ENCODE assay signal across 1 cellular context in the genomic region with DNA sequence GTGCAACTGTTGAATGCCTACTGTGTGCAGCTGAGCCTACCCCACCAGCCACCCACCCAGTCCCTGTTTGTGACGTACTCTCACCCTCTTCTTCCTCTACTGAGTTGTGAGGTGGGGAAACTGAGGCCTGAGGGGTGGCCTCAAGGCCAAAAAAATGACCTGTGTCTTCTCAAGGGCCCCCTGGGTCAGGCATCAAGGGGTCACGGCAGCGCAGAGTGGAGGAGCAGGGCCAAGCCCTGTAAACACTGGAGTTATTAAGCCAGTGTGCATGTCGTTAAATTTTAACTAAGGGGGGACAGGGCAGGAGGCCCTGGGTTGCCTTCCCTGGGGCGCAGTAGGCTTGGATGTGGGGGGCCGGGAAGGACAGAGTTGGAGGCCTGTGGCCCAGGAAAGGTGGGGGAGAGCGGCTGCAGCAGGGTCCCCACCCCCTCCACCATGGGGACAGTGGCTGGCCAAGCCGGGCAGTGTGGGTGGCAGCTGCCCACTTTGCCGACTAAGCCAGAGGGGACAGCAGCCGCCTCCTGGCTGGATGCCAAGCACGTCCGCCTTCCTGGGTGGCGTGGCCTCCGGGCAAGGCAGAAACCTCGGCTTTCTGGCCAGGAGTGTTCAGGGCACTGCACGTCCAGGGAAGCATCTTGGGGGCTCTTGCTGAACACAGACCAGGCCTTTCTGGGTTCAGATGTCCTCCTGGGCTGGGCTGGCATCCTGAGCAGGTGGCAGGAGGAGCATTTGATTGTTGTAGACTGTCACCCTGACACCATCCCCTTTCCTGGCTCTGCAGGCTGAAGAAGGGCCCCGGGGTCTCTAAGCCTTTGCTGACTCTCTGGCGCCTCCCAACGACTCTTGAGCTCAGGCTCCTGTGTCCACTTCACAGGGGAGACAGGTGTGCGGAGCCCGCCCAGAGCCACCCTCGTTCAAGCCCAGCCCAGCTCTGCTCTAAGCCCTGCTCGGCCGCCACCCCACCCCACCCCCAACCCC.
TF ChIP-seq lines count a peak whose summit lies in the region.

No MANE protein-coding gene starts in this region.

TF ChIP-seq in HepG2, 621 proteins besides CTCF, POLR2A, EP300 and RAD21 (continued from another document and continues in another):
- no peak for TF ChIP-seq AKNA (CRISPR knock-in tag; IDR thresholded peaks at IDR 0.05; ENCODE audit: borderline replicate concordance)
- TF ChIP-seq KDM5B (CRISPR knock-in tag; IDR thresholded peaks at IDR 0.05; ENCODE audit: borderline replicate concordance), result peak; percentile 50; the same call in 1 of the 2 replicates
- no peak for TF ChIP-seq ZNF232 (CRISPR knock-in tag; IDR thresholded peaks at IDR 0.05; ENCODE audit: borderline replicate concordance)
- TF ChIP-seq ZNF564 (CRISPR knock-in tag; IDR thresholded peaks at IDR 0.05), result no peak
- no peak for TF ChIP-seq TRIM24 (CRISPR knock-in tag; IDR thresholded peaks at IDR 0.05)
- no peak for TF ChIP-seq U2AF1 (optimal IDR thresholded peaks at IDR 0.05; ENCODE audit: low read depth, low read length)
- peak; percentile 70 for TF ChIP-seq TCF7 (IDR thresholded peaks at IDR 0.05; ENCODE audit: low read depth)
- no peak; the same call in 1 of the 2 replicates for TF ChIP-seq ZNF788 (CRISPR knock-in tag; IDR thresholded peaks at IDR 0.05; ENCODE audit: borderline replicate concordance)
- TF ChIP-seq SAFB2 (CRISPR knock-in tag; IDR thresholded peaks at IDR 0.05; ENCODE audit: borderline replicate concordance, low read depth), result 0 out of 2 replicates have a peak, but pooled peaks have one; percentile 37
- no peak for TF ChIP-seq LCORL (IDR thresholded peaks at IDR 0.05)
- TF ChIP-seq LCORL (CRISPR knock-in tag; IDR thresholded peaks at IDR 0.05), result peak; percentile 80
- peak; percentile 72; the same call in 1 of the 2 replicates for TF ChIP-seq PHF21A (CRISPR knock-in tag; IDR thresholded peaks at IDR 0.05)
- peak; percentile 60 for TF ChIP-seq GABPB1 (CRISPR knock-in tag; IDR thresholded peaks at IDR 0.05)
- TF ChIP-seq FOXC1 (CRISPR knock-in tag; IDR thresholded peaks at IDR 0.05; ENCODE audit: borderline replicate concordance), result no peak
- peak; percentile 62; the same call in 1 of the 2 replicates for TF ChIP-seq ZSCAN31 (CRISPR knock-in tag; IDR thresholded peaks at IDR 0.05; ENCODE audit: low read depth)
- peak; percentile 56; the same call in 1 of the 2 replicates for TF ChIP-seq ZNF724P (CRISPR knock-in tag; IDR thresholded peaks at IDR 0.05; ENCODE audit: borderline replicate concordance)
- peak; percentile 74; the same call in 1 of the 2 replicates for TF ChIP-seq PCBP1 (IDR thresholded peaks at IDR 0.05; ENCODE audit: borderline replicate concordance, low read depth, low read length)
- TF ChIP-seq HNF4A (CRISPR knock-in tag; IDR thresholded peaks at IDR 0.05), result peak; percentile 53
- TF ChIP-seq, protein P1, sequence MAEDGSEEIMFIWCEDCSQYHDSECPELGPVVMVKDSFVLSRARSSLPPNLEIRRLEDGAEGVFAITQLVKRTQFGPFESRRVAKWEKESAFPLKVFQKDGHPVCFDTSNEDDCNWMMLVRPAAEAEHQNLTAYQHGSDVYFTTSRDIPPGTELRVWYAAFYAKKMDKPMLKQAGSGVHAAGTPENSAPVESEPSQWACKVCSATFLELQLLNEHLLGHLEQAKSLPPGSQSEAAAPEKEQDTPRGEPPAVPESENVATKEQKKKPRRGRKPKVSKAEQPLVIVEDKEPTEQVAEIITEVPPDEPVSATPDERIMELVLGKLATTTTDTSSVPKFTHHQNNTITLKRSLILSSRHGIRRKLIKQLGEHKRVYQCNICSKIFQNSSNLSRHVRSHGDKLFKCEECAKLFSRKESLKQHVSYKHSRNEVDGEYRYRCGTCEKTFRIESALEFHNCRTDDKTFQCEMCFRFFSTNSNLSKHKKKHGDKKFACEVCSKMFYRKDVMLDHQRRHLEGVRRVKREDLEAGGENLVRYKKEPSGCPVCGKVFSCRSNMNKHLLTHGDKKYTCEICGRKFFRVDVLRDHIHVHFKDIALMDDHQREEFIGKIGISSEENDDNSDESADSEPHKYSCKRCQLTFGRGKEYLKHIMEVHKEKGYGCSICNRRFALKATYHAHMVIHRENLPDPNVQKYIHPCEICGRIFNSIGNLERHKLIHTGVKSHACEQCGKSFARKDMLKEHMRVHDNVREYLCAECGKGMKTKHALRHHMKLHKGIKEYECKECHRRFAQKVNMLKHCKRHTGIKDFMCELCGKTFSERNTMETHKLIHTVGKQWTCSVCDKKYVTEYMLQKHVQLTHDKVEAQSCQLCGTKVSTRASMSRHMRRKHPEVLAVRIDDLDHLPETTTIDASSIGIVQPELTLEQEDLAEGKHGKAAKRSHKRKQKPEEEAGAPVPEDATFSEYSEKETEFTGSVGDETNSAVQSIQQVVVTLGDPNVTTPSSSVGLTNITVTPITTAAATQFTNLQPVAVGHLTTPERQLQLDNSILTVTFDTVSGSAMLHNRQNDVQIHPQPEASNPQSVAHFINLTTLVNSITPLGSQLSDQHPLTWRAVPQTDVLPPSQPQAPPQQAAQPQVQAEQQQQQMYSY (CRISPR knock-in tag; IDR thresholded peaks at IDR 0.05), result peak; percentile 52; the same call in 1 of the 2 replicates
- no peak for TF ChIP-seq SMYD3 (CRISPR knock-in tag; IDR thresholded peaks at IDR 0.05)
- TF ChIP-seq, protein P2, sequence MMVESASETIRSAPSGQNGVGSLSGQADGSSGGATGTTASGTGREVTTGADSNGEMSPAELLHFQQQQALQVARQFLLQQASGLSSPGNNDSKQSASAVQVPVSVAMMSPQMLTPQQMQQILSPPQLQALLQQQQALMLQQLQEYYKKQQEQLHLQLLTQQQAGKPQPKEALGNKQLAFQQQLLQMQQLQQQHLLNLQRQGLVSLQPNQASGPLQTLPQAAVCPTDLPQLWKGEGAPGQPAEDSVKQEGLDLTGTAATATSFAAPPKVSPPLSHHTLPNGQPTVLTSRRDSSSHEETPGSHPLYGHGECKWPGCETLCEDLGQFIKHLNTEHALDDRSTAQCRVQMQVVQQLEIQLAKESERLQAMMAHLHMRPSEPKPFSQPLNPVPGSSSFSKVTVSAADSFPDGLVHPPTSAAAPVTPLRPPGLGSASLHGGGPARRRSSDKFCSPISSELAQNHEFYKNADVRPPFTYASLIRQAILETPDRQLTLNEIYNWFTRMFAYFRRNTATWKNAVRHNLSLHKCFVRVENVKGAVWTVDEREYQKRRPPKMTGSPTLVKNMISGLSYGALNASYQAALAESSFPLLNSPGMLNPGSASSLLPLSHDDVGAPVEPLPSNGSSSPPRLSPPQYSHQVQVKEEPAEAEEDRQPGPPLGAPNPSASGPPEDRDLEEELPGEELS (CRISPR knock-in tag; IDR thresholded peaks at IDR 0.05), result peak; percentile 83
- no peak; the same call in none of the 2 replicates for TF ChIP-seq ISL2 (CRISPR knock-in tag; IDR thresholded peaks at IDR 0.05)
- TF ChIP-seq ZC3H13 (CRISPR knock-in tag; IDR thresholded peaks at IDR 0.05), result no peak
- TF ChIP-seq KLF15 (CRISPR knock-in tag; IDR thresholded peaks at IDR 0.05; ENCODE audit: borderline replicate concordance), result no peak
- TF ChIP-seq ZNF446 (CRISPR knock-in tag; IDR thresholded peaks at IDR 0.05), result no peak
- TF ChIP-seq MLLT10 (CRISPR knock-in tag; IDR thresholded peaks at IDR 0.05), result no peak
- no peak for TF ChIP-seq ZNF367 (CRISPR knock-in tag; IDR thresholded peaks at IDR 0.05; ENCODE audit: borderline replicate concordance)
- no peak for TF ChIP-seq ZNF264 (CRISPR knock-in tag; IDR thresholded peaks at IDR 0.05)
- no peak for TF ChIP-seq SATB2 (CRISPR knock-in tag; IDR thresholded peaks at IDR 0.05)
- TF ChIP-seq ZNF841 (CRISPR knock-in tag; IDR thresholded peaks at IDR 0.05; ENCODE audit: borderline replicate concordance), result no peak
- TF ChIP-seq, protein P3, sequence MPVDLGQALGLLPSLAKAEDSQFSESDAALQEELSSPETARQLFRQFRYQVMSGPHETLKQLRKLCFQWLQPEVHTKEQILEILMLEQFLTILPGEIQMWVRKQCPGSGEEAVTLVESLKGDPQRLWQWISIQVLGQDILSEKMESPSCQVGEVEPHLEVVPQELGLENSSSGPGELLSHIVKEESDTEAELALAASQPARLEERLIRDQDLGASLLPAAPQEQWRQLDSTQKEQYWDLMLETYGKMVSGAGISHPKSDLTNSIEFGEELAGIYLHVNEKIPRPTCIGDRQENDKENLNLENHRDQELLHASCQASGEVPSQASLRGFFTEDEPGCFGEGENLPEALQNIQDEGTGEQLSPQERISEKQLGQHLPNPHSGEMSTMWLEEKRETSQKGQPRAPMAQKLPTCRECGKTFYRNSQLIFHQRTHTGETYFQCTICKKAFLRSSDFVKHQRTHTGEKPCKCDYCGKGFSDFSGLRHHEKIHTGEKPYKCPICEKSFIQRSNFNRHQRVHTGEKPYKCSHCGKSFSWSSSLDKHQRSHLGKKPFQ (CRISPR knock-in tag; IDR thresholded peaks at IDR 0.05; ENCODE audit: insufficient replicate concordance), result peak; percentile 78
- TF ChIP-seq, protein P4, sequence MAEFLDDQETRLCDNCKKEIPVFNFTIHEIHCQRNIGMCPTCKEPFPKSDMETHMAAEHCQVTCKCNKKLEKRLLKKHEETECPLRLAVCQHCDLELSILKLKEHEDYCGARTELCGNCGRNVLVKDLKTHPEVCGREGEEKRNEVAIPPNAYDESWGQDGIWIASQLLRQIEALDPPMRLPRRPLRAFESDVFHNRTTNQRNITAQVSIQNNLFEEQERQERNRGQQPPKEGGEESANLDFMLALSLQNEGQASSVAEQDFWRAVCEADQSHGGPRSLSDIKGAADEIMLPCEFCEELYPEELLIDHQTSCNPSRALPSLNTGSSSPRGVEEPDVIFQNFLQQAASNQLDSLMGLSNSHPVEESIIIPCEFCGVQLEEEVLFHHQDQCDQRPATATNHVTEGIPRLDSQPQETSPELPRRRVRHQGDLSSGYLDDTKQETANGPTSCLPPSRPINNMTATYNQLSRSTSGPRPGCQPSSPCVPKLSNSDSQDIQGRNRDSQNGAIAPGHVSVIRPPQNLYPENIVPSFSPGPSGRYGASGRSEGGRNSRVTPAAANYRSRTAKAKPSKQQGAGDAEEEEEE (CRISPR knock-in tag; IDR thresholded peaks at IDR 0.05; ENCODE audit: borderline replicate concordance), result no peak; the same call in 1 of the 2 replicates
- TF ChIP-seq, protein P5, sequence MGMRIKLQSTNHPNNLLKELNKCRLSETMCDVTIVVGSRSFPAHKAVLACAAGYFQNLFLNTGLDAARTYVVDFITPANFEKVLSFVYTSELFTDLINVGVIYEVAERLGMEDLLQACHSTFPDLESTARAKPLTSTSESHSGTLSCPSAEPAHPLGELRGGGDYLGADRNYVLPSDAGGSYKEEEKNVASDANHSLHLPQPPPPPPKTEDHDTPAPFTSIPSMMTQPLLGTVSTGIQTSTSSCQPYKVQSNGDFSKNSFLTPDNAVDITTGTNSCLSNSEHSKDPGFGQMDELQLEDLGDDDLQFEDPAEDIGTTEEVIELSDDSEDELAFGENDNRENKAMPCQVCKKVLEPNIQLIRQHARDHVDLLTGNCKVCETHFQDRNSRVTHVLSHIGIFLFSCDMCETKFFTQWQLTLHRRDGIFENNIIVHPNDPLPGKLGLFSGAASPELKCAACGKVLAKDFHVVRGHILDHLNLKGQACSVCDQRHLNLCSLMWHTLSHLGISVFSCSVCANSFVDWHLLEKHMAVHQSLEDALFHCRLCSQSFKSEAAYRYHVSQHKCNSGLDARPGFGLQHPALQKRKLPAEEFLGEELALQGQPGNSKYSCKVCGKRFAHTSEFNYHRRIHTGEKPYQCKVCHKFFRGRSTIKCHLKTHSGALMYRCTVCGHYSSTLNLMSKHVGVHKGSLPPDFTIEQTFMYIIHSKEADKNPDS (CRISPR knock-in tag; IDR thresholded peaks at IDR 0.05), result no peak
- TF ChIP-seq TFDP1 (CRISPR knock-in tag; IDR thresholded peaks at IDR 0.05; ENCODE audit: borderline replicate concordance), result no peak; the same call in 1 of the 2 replicates
- TF ChIP-seq RARG (CRISPR knock-in tag; IDR thresholded peaks at IDR 0.05; ENCODE audit: low read depth), result no peak
- TF ChIP-seq CHD4 (IDR thresholded peaks at IDR 0.05; ENCODE audit: borderline replicate concordance, low read length), result peak; percentile 91; the same call in 1 of the 2 replicates
- no peak for TF ChIP-seq ZNF879 (CRISPR knock-in tag; IDR thresholded peaks at IDR 0.05)
- TF ChIP-seq ZFP36L2 (CRISPR knock-in tag; IDR thresholded peaks at IDR 0.05), result no peak
- TF ChIP-seq DDIT3 (CRISPR knock-in tag; IDR thresholded peaks at IDR 0.05), result no peak
- TF ChIP-seq ZNF10 (CRISPR knock-in tag; IDR thresholded peaks at IDR 0.05; ENCODE audit: borderline replicate concordance, low read depth), result no peak
- TF ChIP-seq KDM1A (CRISPR knock-in tag; IDR thresholded peaks at IDR 0.05), result no peak
- TF ChIP-seq CC2D1A (CRISPR knock-in tag; IDR thresholded peaks at IDR 0.05), result no peak
